6 cellular contexts compared by ENCODE assay signal in genomic region chr9:29647451-29647850, GRCh38.
"Had no signal": no experiment of that assay in that cellular context is flagged by ENCODE, and none has a peak within 500 bp of the region (broad histone marks: within the 10 kb centered on the region; RNA-seq: fewer than 3 reads in every experiment).

No MANE protein-coding gene starts in this region.

- H3K27ac ChIP-seq: HL-60 had no signal

- FAIRE-seq: HepG2, HTR-8/SVneo, K562 had no signal

- DNase-seq: IMR-90, KBM-7 had no signal

- H3K4me3 ChIP-seq: K562 had no signal
